8 cellular contexts compared by ENCODE assay signal in the genomic region with DNA sequence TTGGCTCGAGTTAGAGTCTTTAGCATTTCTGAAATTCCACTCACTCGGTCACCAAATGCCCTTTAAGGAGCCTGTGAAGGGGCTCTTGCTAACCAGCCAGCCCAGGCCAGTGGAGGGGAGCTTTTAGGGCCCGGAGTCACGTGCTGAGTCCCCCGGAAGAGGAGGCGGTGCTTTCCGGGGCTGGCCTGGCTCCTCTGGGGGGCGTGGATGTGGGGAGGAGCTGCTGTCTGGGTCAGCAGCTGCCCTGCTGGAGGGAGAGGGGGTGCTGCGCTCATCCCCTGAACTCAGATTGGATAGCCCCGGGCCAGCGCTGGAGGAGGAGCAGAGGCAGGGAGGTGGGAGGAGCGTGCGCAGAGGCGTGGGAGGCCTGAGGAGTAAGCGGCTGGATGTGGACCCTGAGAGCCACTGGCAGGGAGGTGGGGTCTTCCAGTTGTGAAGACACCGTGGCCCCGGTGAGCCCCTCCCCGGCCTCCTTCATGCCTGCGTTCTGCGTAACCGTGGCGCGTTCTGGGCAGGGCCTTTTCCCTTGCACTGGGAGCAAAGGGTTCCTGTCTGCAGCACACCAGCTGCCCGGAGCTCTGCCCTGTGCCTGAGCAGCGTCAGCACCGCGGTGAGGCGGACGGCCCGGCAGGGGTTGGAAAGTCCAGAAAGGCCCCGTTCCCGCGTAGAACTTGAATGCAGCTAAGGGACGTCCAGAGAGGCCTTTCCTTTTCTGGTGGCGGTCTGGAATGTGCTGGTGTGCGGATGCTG. TPM values are rescaled to one million over a fixed set of nuclear protein-coding genes. Genes with fewer than 3 reads are reported as not detected.
DNase-seq lines count a peak whose midpoint lies in the region; ATAC-seq and TF ChIP-seq lines count a peak whose summit lies in the region.

No MANE protein-coding gene starts in this region.

- peak overlapping the region; percentile 80 for H3K9ac ChIP-seq in skeletal muscle satellite cell (ENCODE audit: low read depth, low read length)

- peaks cover 8% of the 10 kb centered on the region; the same call in 1 of the 2 replicates for H3F3A ChIP-seq in PC-9 (ENCODE audit: insufficient read depth, low read depth)

- H3K9me3 ChIP-seq in skeletal muscle satellite cell (replicated peaks; ENCODE audit: low read length) (no peaks in the 10 kb centered on the region), PC-9 (ENCODE audit: insufficient read depth, low read depth) (no peaks in the 10 kb centered on the region)

- CTCF ChIA-PET in PC-9 (lab: Charles Lee): no interaction called here

- peak overlapping the region; percentile 96 for H3K4me2 ChIP-seq in skeletal muscle satellite cell (ENCODE audit: low read length)
- no peak overlapping the region for H3K4me2 ChIP-seq in PC-9

- peak; percentile 96 for DNase-seq in EL
- peak; percentile 29 for DNase-seq in activated CD4-positive, alpha-beta T cell treated with anti-CD3 and anti-CD28 coated beads for 1 hour
- peak; percentile 98 for DNase-seq in choroid plexus epithelial cell (ENCODE audit: low read depth)
- DNase-seq in iris pigment epithelial cell (ENCODE audit: low read depth): peak; percentile 98
- DNase-seq in PC-9: no peak
- DNase-seq in NCI-H2107 (lab: John Stamatoyannopoulos, UW): no peak

- TF ChIP-seq CTCF in choroid plexus epithelial cell (conservative IDR thresholded peaks at IDR 0.05; ENCODE audit: low read depth, low read length) (no peak), PC-9 (conservative IDR thresholded peaks at IDR 0.05) (no peak)

- no TSS peak for BruUV-seq in PC-9 (replicated peaks; lab: Mats Ljungman, UMichigan)

- H2AFZ ChIP-seq in PC-9: no peak overlapping the region

- no peak overlapping the region for H3K27ac ChIP-seq in PC-9

- H3K79me2 ChIP-seq in PC-9 (ENCODE audit: low read depth): peaks cover 67% of the 10 kb centered on the region

- H3K4me3 ChIP-seq in choroid plexus epithelial cell (ENCODE audit: low read depth, low read length): peak overlapping the region; percentile 61
- H3K4me3 ChIP-seq in skeletal muscle satellite cell (ENCODE audit: low read length): peak overlapping the region; percentile 74
- no peak overlapping the region for H3K4me3 ChIP-seq in PC-9

- peak; percentile 86 for ATAC-seq in HG02981 (IDR thresholded peaks at IDR 0.05; ENCODE audit: unreplicated experiment)

- peaks cover 27% of the 10 kb centered on the region for H3K4me1 ChIP-seq in skeletal muscle satellite cell (ENCODE audit: control insufficient read depth, insufficient read depth, low read length)
- H3K4me1 ChIP-seq in PC-9 (replicated peaks; ENCODE audit: insufficient read depth): no peaks in the 10 kb centered on the region

- peaks cover 80% of the 10 kb centered on the region for H4K20me1 ChIP-seq in PC-9 (ENCODE audit: insufficient read depth)

- H3K36me3 ChIP-seq in skeletal muscle satellite cell (ENCODE audit: insufficient read depth, low read length) (peaks cover 34% of the 10 kb centered on the region), PC-9 (ENCODE audit: low read depth) (peaks cover 6% of the 10 kb centered on the region; the same call in 1 of the 2 replicates)

- POLR2A ChIA-PET in PC-9 (lab: Charles Lee; ENCODE audit: unreplicated experiment): no interaction called here

- H3K9me2 ChIP-seq in PC-9 (ENCODE audit: insufficient read depth): no peaks in the 10 kb centered on the region

- H3K27me3 ChIP-seq in skeletal muscle satellite cell (ENCODE audit: control insufficient read depth, insufficient read depth, low read length) (no peaks in the 10 kb centered on the region), PC-9 (ENCODE audit: insufficient read depth, low read depth) (no peaks in the 10 kb centered on the region)

- intact Hi-C loops in PC-9 (cut with micrococcal nuclease; ENCODE audit: unreplicated experiment): no loop called here

RNA-seq across cellular contexts. Expression of gene MAEA, which starts 19.7 kb away (rescaled TPM):
- total RNA-seq in skeletal muscle satellite cell (2012; rRNA removed): 71.7 and 73.6 TPM in 2 replicates
- total RNA-seq in PC-9 (2021): 79.4 and 88.6 TPM in 2 replicates

RNA-seq across cellular contexts. Expression of gene UVSSA, which starts 37.6 kb away (rescaled TPM):
- total RNA-seq in skeletal muscle satellite cell (2012; rRNA removed): 7.0 and 17.7 TPM in 2 replicates
- 24.3 and 38.7 TPM in 2 replicates for total RNA-seq in PC-9 (2021)

Comparison
In these comparisons a context has a peak if more than half of its experiments do, and no peak if none do; other contexts are left out.
1. DNase-seq: peak in EL (single experiment), activated CD4-positive, alpha-beta T cell treated with anti-CD3 and anti-CD28 coated beads for 1 hour (single experiment), choroid plexus epithelial cell (single experiment) and iris pigment epithelial cell (single experiment); none in PC-9 (0 of 2) and NCI-H2107 (single experiment).